9 cellular contexts compared by ENCODE assay signal in genomic region chr19:3368848-3369336, GRCh38. TPM values are rescaled to one million over a fixed set of nuclear protein-coding genes. Genes with fewer than 3 reads are reported as not detected.
DNase-seq lines count a peak whose midpoint lies in the region; ATAC-seq and TF ChIP-seq lines count a peak whose summit lies in the region.
"Had no signal": no experiment of that assay in that cellular context is flagged by ENCODE, and none has a peak within 500 bp of the region (broad histone marks: within the 10 kb centered on the region; RNA-seq: fewer than 3 reads in every experiment).

No MANE protein-coding gene starts in this region.

- BruUV-seq in MCF 10A (replicated peaks; lab: Mats Ljungman, UMichigan), result no TSS peak

- peak overlapping the region in 1 of 2 experiments; percentile 4 for H2BK12ac ChIP-seq in mesenchymal stem cell (ENCODE audit: low read length in 2 of 2)

- H3K36me3 Mint-ChIP-seq in stimulated activated naive CD8-positive, alpha-beta T cell treated with anti-CD3 and anti-CD28 coated beads, Interleukin-15, Interleukin-2, amounts not matched to agents 100 ng/mL and 50 ng/mL, for 24 hours (ENCODE audit: low read depth), result no peaks in the 10 kb centered on the region
- peaks cover 23% of the 10 kb centered on the region for H3K36me3 Mint-ChIP-seq in MCF 10A (ENCODE audit: insufficient read depth, unreplicated experiment)

- H3K36me3 ChIP-seq in mesenchymal stem cell (ENCODE audit: control insufficient read depth in 1 of 2, insufficient read depth in 2 of 2, low read depth in 1 of 2, low read length in 2 of 2), result peaks cover 4 to 9% of the 10 kb centered on the region in 2 experiments

- peaks cover 12% of the 10 kb centered on the region for H3K79me1 ChIP-seq in mesenchymal stem cell (replicated peaks; ENCODE audit: low read length, poor library complexity, severe bottlenecking)

- peak overlapping the region; percentile 64 to 89 for H3K18ac ChIP-seq in mesenchymal stem cell (ENCODE audit: low read depth in 1 of 2, low read length in 2 of 2)

- no peak for DNase-seq in stimulated activated naive CD8-positive, alpha-beta T cell treated with anti-CD3 and anti-CD28 coated beads, Interleukin-15, Interleukin-2, amounts not matched to agents 100 U/mL and 50 U/mL, for 24 hours
- peak; percentile 55 for DNase-seq in MCF 10A (ENCODE audit: unreplicated experiment)
- DNase-seq in mesenchymal stem cell, result peak; percentile 76
- no peak for DNase-seq in NCI-H2107 treated with DMSO at 0.1 percent for 48 hours (lab: John Stamatoyannopoulos, UW; ENCODE audit: unreplicated experiment)
- DNase-seq in HCEC 1CT, result no peak
- DNase-seq in H4 (ENCODE audit: low spot score), result no peak
- DNase-seq: NCI-H1092 had no signal

- H3K4me1 Mint-ChIP-seq in stimulated activated naive CD8-positive, alpha-beta T cell treated with anti-CD3 and anti-CD28 coated beads, Interleukin-15, Interleukin-2, amounts not matched to agents 100 ng/mL and 50 ng/mL, for 24 hours (ENCODE audit: low read depth), result peaks cover 48% of the 10 kb centered on the region
- peaks cover 61% of the 10 kb centered on the region for H3K4me1 Mint-ChIP-seq in MCF 10A (ENCODE audit: insufficient read depth, unreplicated experiment)

- no peak overlapping the region for H2BK15ac ChIP-seq in mesenchymal stem cell (ENCODE audit: low read depth, poor library complexity, severe bottlenecking)

- peak overlapping the region; percentile 51 for H3K27ac ChIP-seq in mesenchymal stem cell (ENCODE audit: low read length, poor library complexity, severe bottlenecking)

- no peak for TF ChIP-seq CTCF in MCF 10A (IDR thresholded peaks at IDR 0.05; ENCODE audit: unreplicated experiment)

- peak overlapping the region in 1 of 2 experiments; percentile 87 for H3K4me3 ChIP-seq in mesenchymal stem cell (ENCODE audit: insufficient read depth in 1 of 2, low read depth in 1 of 2, low read length in 2 of 2)

- no peaks in the 10 kb centered on the region for H3K9me3 Mint-ChIP-seq in stimulated activated naive CD8-positive, alpha-beta T cell treated with anti-CD3 and anti-CD28 coated beads, Interleukin-15, Interleukin-2, amounts not matched to agents 100 ng/mL and 50 ng/mL, for 24 hours
- H3K9me3 Mint-ChIP-seq in MCF 10A (ENCODE audit: unreplicated experiment), result no peaks in the 10 kb centered on the region

- H3K27ac Mint-ChIP-seq in stimulated activated naive CD8-positive, alpha-beta T cell treated with anti-CD3 and anti-CD28 coated beads, Interleukin-15, Interleukin-2, amounts not matched to agents 100 ng/mL and 50 ng/mL, for 24 hours, result peak overlapping the region; percentile 27
- peak overlapping the region; percentile 78 for H3K27ac Mint-ChIP-seq in MCF 10A (ENCODE audit: low read depth, unreplicated experiment)

- H2BK5ac ChIP-seq in mesenchymal stem cell (ENCODE audit: low read depth, low read length, poor library complexity, severe bottlenecking), result no peak overlapping the region

- no peaks in the 10 kb centered on the region for H3K9me3 ChIP-seq in mesenchymal stem cell (ENCODE audit: control insufficient read depth, low read length)

- ATAC-seq in stimulated activated naive CD8-positive, alpha-beta T cell treated with anti-CD3 and anti-CD28 coated beads, Interleukin-15, Interleukin-2, amounts not matched to agents 100 U/mL and 50 U/mL, for 24 hours, result no peak
- no peak for ATAC-seq in HG03095 (IDR thresholded peaks at IDR 0.05; ENCODE audit: unreplicated experiment)

- CTCF ChIA-PET in MCF 10A (lab: Yijun Ruan, JAX), result interaction anchor here (0.7 to 1.0 kb wide), 2 partner anchors 60 to 862 kb away, joined by 4 read pairs; no protein-coding TSS in a partner anchor

- peak overlapping the region; percentile 91 for H2BK120ac ChIP-seq in mesenchymal stem cell (ENCODE audit: low read depth, low read length)

- H3K27me3 ChIP-seq in mesenchymal stem cell (ENCODE audit: control insufficient read depth in 1 of 2, insufficient read depth in 1 of 2, low read length in 2 of 2), result no peaks in the 10 kb centered on the region

- intact Hi-C loops in MCF 10A (cut with micrococcal nuclease), result loop anchor here (1.0 kb wide), 1 partner anchor 60 kb away; no protein-coding TSS in a partner anchor

- no peaks in the 10 kb centered on the region for H3K27me3 Mint-ChIP-seq in stimulated activated naive CD8-positive, alpha-beta T cell treated with anti-CD3 and anti-CD28 coated beads, Interleukin-15, Interleukin-2, amounts not matched to agents 100 ng/mL and 50 ng/mL, for 24 hours
- H3K27me3 Mint-ChIP-seq in MCF 10A (ENCODE audit: insufficient read depth, unreplicated experiment), result no peaks in the 10 kb centered on the region

- peak overlapping the region; percentile 96 for H3K4me2 ChIP-seq in mesenchymal stem cell (ENCODE audit: low read length, poor library complexity, severe bottlenecking)

- WGBS in mesenchymal stem cell, result 32% methylated on average over 3 of the region's 4 CpGs

- peaks cover 38% of the 10 kb centered on the region for H3K4me1 ChIP-seq in mesenchymal stem cell (ENCODE audit: control insufficient read depth, insufficient read depth, low read depth, low read length)

- H3K9ac ChIP-seq in mesenchymal stem cell (ENCODE audit: low read length), result peak overlapping the region; percentile 86

- peak overlapping the region; percentile 36 to 74 for H3K4ac ChIP-seq in mesenchymal stem cell (ENCODE audit: low read depth in 1 of 2, low read length in 2 of 2)

- H4K8ac ChIP-seq in mesenchymal stem cell (ENCODE audit: low read length), result peak overlapping the region; percentile 67

- no peak overlapping the region for H3K23ac ChIP-seq in mesenchymal stem cell (ENCODE audit: low read length in 2 of 2)

- peak overlapping the region; percentile 64 for H3K4me3 Mint-ChIP-seq in stimulated activated naive CD8-positive, alpha-beta T cell treated with anti-CD3 and anti-CD28 coated beads, Interleukin-15, Interleukin-2, amounts not matched to agents 100 ng/mL and 50 ng/mL, for 24 hours
- H3K4me3 Mint-ChIP-seq in MCF 10A (ENCODE audit: unreplicated experiment), result peak overlapping the region; percentile 81

- H2AK5ac ChIP-seq in mesenchymal stem cell (ENCODE audit: low read length, severe bottlenecking), result peak overlapping the region; percentile 27

- POLR2A ChIA-PET in MCF 10A (lab: Yijun Ruan, JAX), result interaction anchor here (0.7 to 2.7 kb wide), 5 partner anchors 11 to 1650 kb away, joined by 3 to 11 read pairs (median 4); no protein-coding TSS in a partner anchor

- peak overlapping the region in 1 of 2 experiments; percentile 5 for H3K14ac ChIP-seq in mesenchymal stem cell (ENCODE audit: low read length in 2 of 2)

- peak overlapping the region; percentile 78 for H4K91ac ChIP-seq in mesenchymal stem cell (ENCODE audit: low read length)

- no peak overlapping the region for H2AFZ ChIP-seq in mesenchymal stem cell (ENCODE audit: low read depth, low read length)

RNA-seq across cellular contexts. Expression of gene NFIC, which starts 2.5 kb away (rescaled TPM):
- 83.4 and 85.5 TPM in 2 replicates for total RNA-seq in MCF 10A (2022)
- 101 TPM for polyA plus RNA-seq in mesenchymal stem cell (2013, experiment 1 of 2)
- polyA plus RNA-seq in mesenchymal stem cell (2013, experiment 2 of 2), result 98.4 TPM
- 19.8 and 20.0 TPM in 2 replicates for total RNA-seq in H4 (2014; rRNA removed; shearing (Covaris generic))

Comparison
In these comparisons a context has a peak if more than half of its experiments do, and no peak if none do; other contexts are left out.
1. DNase-seq: peak in MCF 10A (single experiment) and mesenchymal stem cell (single experiment); none in stimulated activated naive CD8-positive, alpha-beta T cell treated with anti-CD3 and anti-CD28 coated beads, Interleukin-15, Interleukin-2, amounts not matched to agents 100 U/mL and 50 U/mL, for 24 hours (single experiment), NCI-H2107 treated with DMSO at 0.1 percent for 48 hours (single experiment), HCEC 1CT (single experiment) and H4 (single experiment).